Comparison of ENCODE assay signal across 17 cellular contexts in genomic region chr12:168763-169525, GRCh38. TPM values are rescaled to one million over a fixed set of nuclear protein-coding genes. Genes with fewer than 3 reads are reported as not detected.
DNase-seq lines count a peak whose midpoint lies in the region; ATAC-seq and TF ChIP-seq lines count a peak whose summit lies in the region.
"Had no signal": no experiment of that assay in that cellular context is flagged by ENCODE, and none has a peak within 500 bp of the region (broad histone marks: within the 10 kb centered on the region; RNA-seq: fewer than 3 reads in every experiment).

No MANE protein-coding gene starts in this region.

- in situ Hi-C loops in G401 (cut with HindIII; ENCODE audit: low sequenced_read_pairs) = no loop called here

- DNase-seq in left ventricle myocardium inferior = no peak
- DNase-seq in heart right ventricle = no peak
- peak; percentile 46 for DNase-seq in SW480 (ENCODE audit: low spot score)
- DNase-seq in fibroblast of villous mesenchyme (ENCODE audit: low read depth) = peak; percentile 30
- no peak for DNase-seq in type B pancreatic cell (ENCODE audit: extremely low spot score, unreplicated experiment)
- DNase-seq in G401 (ENCODE audit: low spot score) = no peak
- no peak for DNase-seq in activated CD4-positive, alpha-beta T cell treated with anti-CD3 and anti-CD28 coated beads, Interleukin-2, amount 50 U/mL, for 48 hours
- DNase-seq in NCI-H345 treated with DMSO at 0.1 percent for 48 hours (lab: John Stamatoyannopoulos, UW; ENCODE audit: unreplicated experiment) = no peak
- DNase-seq: activated CD8-positive, alpha-beta memory T cell treated with anti-CD3 and anti-CD28 coated beads for 24 hours; activated effector memory CD4-positive, alpha-beta T cell treated with anti-CD3 and anti-CD28 coated beads, Interleukin-2, amount 50 U/mL, for 16 hours; brain microvascular endothelial cell; COR-L47; natural killer cell; NK-92 treated with Interleukin-12 subunit alpha and Interleukin-12 subunit beta, amount 100 ng/mL, for 24 hours; stimulated activated CD4-positive, alpha-beta T cell treated with anti-CD3 and anti-CD28 coated beads, Interleukin-1b, Interleukin-23, amount 100 ng/mL, for 48 hours had no signal

- no peak for ATAC-seq in heart right ventricle

- H3K9me3 Mint-ChIP-seq in type B pancreatic cell = no peaks in the 10 kb centered on the region
- H3K9me3 Mint-ChIP-seq: natural killer cell had no signal

- intact Hi-C loops in left ventricle myocardium inferior (cut with micrococcal nuclease) = no loop called here
- intact Hi-C loops in heart right ventricle (cut with DNase I) = no loop called here

- 76 to 80% methylated on average over 22 of the region's 22 CpGs for WGBS in heart right ventricle, 2 donors

- peaks cover 31% of the 10 kb centered on the region for H3K27me3 Mint-ChIP-seq in type B pancreatic cell

- TF ChIP-seq CTCF in left ventricle myocardium inferior (IDR thresholded peaks at IDR 0.05; ENCODE audit: borderline replicate concordance) = no peak
- TF ChIP-seq CTCF in heart right ventricle (IDR thresholded peaks at IDR 0.05) = no peak
- no peak for TF ChIP-seq CTCF in fibroblast of villous mesenchyme (IDR thresholded peaks at IDR 0.05; ENCODE audit: insufficient read depth, low read depth, low read length)
- TF ChIP-seq CTCF in type B pancreatic cell (conservative IDR thresholded peaks at IDR 0.05) = no peak

- H3K4me1 Mint-ChIP-seq in type B pancreatic cell (ENCODE audit: unreplicated experiment) = peaks cover 40% of the 10 kb centered on the region

- H3K27ac Mint-ChIP-seq in type B pancreatic cell = peak overlapping the region; percentile 37
- H3K27ac Mint-ChIP-seq: natural killer cell had no signal

- H3K36me3 ChIP-seq in left ventricle myocardium inferior (no peaks in the 10 kb centered on the region), heart right ventricle (peaks cover 0 to 31% (median 0%) of the 10 kb centered on the region in 9 donors)
- H3K36me3 ChIP-seq: brain microvascular endothelial cell, thoracic aorta had no signal

- H3K27me3 ChIP-seq in left ventricle myocardium inferior (ENCODE audit: low read depth) = peaks cover 3% of the 10 kb centered on the region
- H3K27me3 ChIP-seq in heart right ventricle = peaks cover 0 to 9% (median 0%) of the 10 kb centered on the region in 7 donors
- H3K27me3 ChIP-seq: brain microvascular endothelial cell had no signal

- H3K9me3 ChIP-seq in left ventricle myocardium inferior (replicated peaks) = no peaks in the 10 kb centered on the region
- no peaks in the 10 kb centered on the region for H3K9me3 ChIP-seq in heart right ventricle
- H3K9me3 ChIP-seq: thoracic aorta had no signal

- no peak overlapping the region for H3K4me3 ChIP-seq in left ventricle myocardium inferior
- H3K4me3 ChIP-seq in heart right ventricle = no peak overlapping the region
- H3K4me3 ChIP-seq in fibroblast of villous mesenchyme (ENCODE audit: low read depth, low read length) = no peak overlapping the region
- H3K4me3 ChIP-seq: thoracic aorta had no signal

- H3K27ac ChIP-seq in left ventricle myocardium inferior (replicated peaks) (peak overlapping the region; percentile 54), heart right ventricle (peak overlapping the region in 2 of 10 donors; percentile 2 to 74)
- H3K27ac ChIP-seq: brain microvascular endothelial cell, thoracic aorta had no signal

- peaks cover 72% of the 10 kb centered on the region for H3K4me1 ChIP-seq in left ventricle myocardium inferior
- peaks cover 0 to 74% (median 45%) of the 10 kb centered on the region in 9 donors for H3K4me1 ChIP-seq in heart right ventricle

- H3K4me3 Mint-ChIP-seq in type B pancreatic cell = no peak overlapping the region
- H3K4me3 Mint-ChIP-seq: natural killer cell had no signal

- no peaks in the 10 kb centered on the region for H3K36me3 Mint-ChIP-seq in type B pancreatic cell
- H3K36me3 Mint-ChIP-seq: natural killer cell had no signal

RNA-seq across cellular contexts. Expression of gene SLC6A12, which starts 45.0 kb away (rescaled TPM):
- total RNA-seq in left ventricle myocardium inferior (1.2 TPM), heart right ventricle (1 to 10 TPM in 5 of 10 donors, under 1 TPM in 5; 0.49 to 1.4 (median 0.98) TPM), fibroblast of villous mesenchyme (not detected in 2 replicates), type B pancreatic cell (ENCODE audit: low replicate concordance) (2.1 and 3.0 TPM in 2 replicates)
- polyA plus RNA-seq in heart right ventricle = under 1 TPM; 0.14 to 0.44 TPM
- not detected in 2 replicates for total RNA-seq in G401 (2014; rRNA removed; shearing (Covaris generic))
- total RNA-seq: MCF 10A had no signal

Comparison
In these comparisons a context has a peak if more than half of its experiments do, and no peak if none do; other contexts are left out.
1. DNase-seq: peak in SW480 (single experiment) and fibroblast of villous mesenchyme (single experiment); none in left ventricle myocardium inferior (single experiment), heart right ventricle (0 of 2), type B pancreatic cell (single experiment), G401 (single experiment), activated CD4-positive, alpha-beta T cell treated with anti-CD3 and anti-CD28 coated beads, Interleukin-2, amount 50 U/mL, for 48 hours (0 of 2) and NCI-H345 treated with DMSO at 0.1 percent for 48 hours (single experiment).